9 cellular contexts compared by ENCODE assay signal in the genomic region with DNA sequence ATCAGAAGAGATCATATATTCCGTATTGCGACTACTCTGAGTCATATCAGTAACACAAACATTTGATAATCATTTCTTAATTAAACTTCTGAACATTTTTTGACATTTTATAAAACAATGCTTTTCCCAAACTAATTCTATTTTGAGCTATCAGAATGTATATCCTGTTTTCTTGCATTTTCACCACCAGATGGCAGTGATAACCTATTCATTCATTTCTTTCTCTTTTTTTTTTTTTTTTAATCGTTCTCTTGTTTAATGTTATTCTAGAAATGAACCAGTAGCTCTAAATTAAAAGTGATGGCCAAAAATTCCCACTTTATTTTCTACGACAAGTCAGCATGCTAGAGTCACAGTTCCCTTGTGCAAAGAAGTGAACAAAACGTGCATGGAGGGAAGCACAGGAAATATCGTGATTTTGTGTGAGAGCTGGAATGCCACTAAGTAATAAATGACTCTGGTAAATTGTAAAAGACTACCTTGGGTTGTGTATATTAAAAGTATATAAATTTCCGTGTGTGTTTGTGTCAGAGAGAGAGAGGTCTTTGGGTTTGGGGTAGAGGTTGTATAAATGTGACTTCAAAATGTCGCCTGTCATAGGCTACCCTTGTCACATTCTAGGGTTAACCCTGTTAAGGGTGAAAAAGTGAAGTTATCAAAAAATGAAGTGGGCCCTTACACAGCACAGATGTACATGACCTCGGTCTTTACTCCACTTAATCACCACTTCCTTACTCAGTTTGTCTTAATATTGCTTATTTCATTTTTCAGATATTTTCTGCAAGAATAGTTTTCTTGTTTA. TPM values are rescaled to one million over a fixed set of nuclear protein-coding genes. Genes with fewer than 3 reads are reported as not detected.
DNase-seq lines count a peak whose midpoint lies in the region; ATAC-seq and TF ChIP-seq lines count a peak whose summit lies in the region.
"Had no signal": no experiment of that assay in that cellular context is flagged by ENCODE, and none has a peak within 500 bp of the region (broad histone marks: within the 10 kb centered on the region; RNA-seq: fewer than 3 reads in every experiment).

No MANE protein-coding gene starts in this region.

- TF ChIP-seq POLR2A in esophagus squamous epithelium (IDR thresholded peaks at IDR 0.05): no peak

- H3K4me3 ChIP-seq in heart right ventricle (peak overlapping the region in 5 of 10 donors; percentile 21 to 40 (median 29)), esophagus squamous epithelium (peak overlapping the region in 1 of 4 donors; percentile 28)

- DNase-seq in heart right ventricle (no peak), Right ventricle myocardium inferior (ENCODE audit: missing footprints) (no peak), OCI-M1 (lab: John Stamatoyannopoulos, UW) (peak; percentile 60), esophagus squamous epithelium (lab: John Stamatoyannopoulos, UW) (no peak), progenitor cell of endocrine pancreas (ENCODE audit: low spot score, unreplicated experiment) (no peak), NOMO-1 treated with dmso at 0.1 percent for 144 hours (lab: John Stamatoyannopoulos, UW; ENCODE audit: unreplicated experiment) (no peak)
- no peak for DNase-seq in effector memory CD8-positive, alpha-beta T cell

- no peaks in the 10 kb centered on the region for H3K9me3 Mint-ChIP-seq in progenitor cell of endocrine pancreas (ENCODE audit: low read depth)
- no peaks in the 10 kb centered on the region for H3K9me3 Mint-ChIP-seq in effector memory CD8-positive, alpha-beta T cell
- H3K9me3 Mint-ChIP-seq: dendritic cell treated with granulocyte-macrophage colony-stimulating factor and Interleukin-4, amounts not matched to agents 40 ng/mL and 50 ng/mL, for 4 days had no signal

- H3K36me3 ChIP-seq in heart right ventricle (no peaks in the 10 kb centered on the region), esophagus squamous epithelium (no peaks in the 10 kb centered on the region)

- H3K4me1 ChIP-seq in heart right ventricle: peaks cover 0 to 9% (median 4%) of the 10 kb centered on the region in 9 donors
- peaks cover 0 to 3% (median 0%) of the 10 kb centered on the region in 3 donors for H3K4me1 ChIP-seq in esophagus squamous epithelium

- peaks cover 1% of the 10 kb centered on the region for H3K4me1 Mint-ChIP-seq in progenitor cell of endocrine pancreas (ENCODE audit: low read depth)
- H3K4me1 Mint-ChIP-seq in effector memory CD8-positive, alpha-beta T cell (ENCODE audit: low read depth in 2 of 2): peaks cover 0 to 3% of the 10 kb centered on the region in 2 donors

- H3K27me3 ChIP-seq in heart right ventricle: no peaks in the 10 kb centered on the region
- H3K27me3 ChIP-seq in esophagus squamous epithelium: no peaks in the 10 kb centered on the region

- intact Hi-C loops in heart right ventricle (cut with DNase I): loop anchor here (1.0 to 10.0 kb wide), 9 partner anchors 137 to 747 kb away; no protein-coding TSS in a partner anchor
- intact Hi-C loops in Right ventricle myocardium inferior (cut with DNase I): loop anchor here (2.0 kb wide), 2 partner anchors 293 to 321 kb away; no protein-coding TSS in a partner anchor
- intact Hi-C loops in esophagus squamous epithelium (cut with DNase I): loop anchor here (5.0 kb wide), 1 partner anchor 319 kb away; no protein-coding TSS in a partner anchor

- ATAC-seq in heart right ventricle: peak in 3 of 8 donors; percentile 25 to 62 (median 28)
- no peak for ATAC-seq in Right ventricle myocardium inferior
- no peak for ATAC-seq in HG02642 (IDR thresholded peaks at IDR 0.05; ENCODE audit: poor library complexity, unreplicated experiment)
- ATAC-seq in effector memory CD8-positive, alpha-beta T cell (replicated peaks): no peak

- no peak overlapping the region for H3K27ac Mint-ChIP-seq in progenitor cell of endocrine pancreas
- H3K27ac Mint-ChIP-seq in effector memory CD8-positive, alpha-beta T cell: no peak overlapping the region
- H3K27ac Mint-ChIP-seq: dendritic cell treated with granulocyte-macrophage colony-stimulating factor and Interleukin-4, amounts not matched to agents 40 ng/mL and 50 ng/mL, for 4 days had no signal

- 17 to 18% methylated on average over 9 of the region's 9 CpGs for WGBS in heart right ventricle, 2 donors
- WGBS in esophagus squamous epithelium, 2 donors: 15 to 18% methylated on average over 9 of the region's 9 CpGs

- H3K27ac ChIP-seq in heart right ventricle (peak overlapping the region in 2 of 10 donors; percentile 17 to 50), esophagus squamous epithelium (no peak overlapping the region)

- H3K4me3 Mint-ChIP-seq in progenitor cell of endocrine pancreas (ENCODE audit: low read depth): no peak overlapping the region
- peak overlapping the region in 1 of 2 donors; percentile 46 for H3K4me3 Mint-ChIP-seq in effector memory CD8-positive, alpha-beta T cell
- H3K4me3 Mint-ChIP-seq: dendritic cell treated with granulocyte-macrophage colony-stimulating factor and Interleukin-4, amounts not matched to agents 40 ng/mL and 50 ng/mL, for 4 days had no signal

- peaks cover 3% of the 10 kb centered on the region for H3K27me3 Mint-ChIP-seq in progenitor cell of endocrine pancreas
- H3K27me3 Mint-ChIP-seq in effector memory CD8-positive, alpha-beta T cell: no peaks in the 10 kb centered on the region
- H3K27me3 Mint-ChIP-seq: dendritic cell treated with granulocyte-macrophage colony-stimulating factor and Interleukin-4, amounts not matched to agents 40 ng/mL and 50 ng/mL, for 4 days had no signal

- TF ChIP-seq CTCF in heart right ventricle (IDR thresholded peaks at IDR 0.05): peak; percentile 40 to 88 (median 73)
- peak; percentile 31 to 65 (median 50) for TF ChIP-seq CTCF in esophagus squamous epithelium (IDR thresholded peaks at IDR 0.05)
- TF ChIP-seq CTCF in progenitor cell of endocrine pancreas (IDR thresholded peaks at IDR 0.05; ENCODE audit: unreplicated experiment): peak; percentile 97

- no peaks in the 10 kb centered on the region for H3K9me3 ChIP-seq in heart right ventricle
- no peaks in the 10 kb centered on the region for H3K9me3 ChIP-seq in esophagus squamous epithelium

- no peaks in the 10 kb centered on the region for H3K36me3 Mint-ChIP-seq in progenitor cell of endocrine pancreas (ENCODE audit: insufficient read depth)
- no peaks in the 10 kb centered on the region for H3K36me3 Mint-ChIP-seq in effector memory CD8-positive, alpha-beta T cell (ENCODE audit: insufficient read depth)

RNA-seq across cellular contexts. Expression of gene LDHB, which starts 40.4 kb away (rescaled TPM):
- total RNA-seq in heart right ventricle (1,000 to 10,000 TPM; 1,251 to 3,111 (median 2,389) TPM), Right ventricle myocardium inferior (1,958 TPM), esophagus squamous epithelium (100 to 1,000 TPM in 3 of 4 donors, 10 to 100 TPM in 1; 79.1 to 251 (median 213) TPM), progenitor cell of endocrine pancreas (1,628 and 1,645 TPM in 2 replicates)
- 1,000 to 10,000 TPM; 1,053 to 1,184 TPM for polyA plus RNA-seq in heart right ventricle
